32 cellular contexts compared by ENCODE assay signal in the genomic region with DNA sequence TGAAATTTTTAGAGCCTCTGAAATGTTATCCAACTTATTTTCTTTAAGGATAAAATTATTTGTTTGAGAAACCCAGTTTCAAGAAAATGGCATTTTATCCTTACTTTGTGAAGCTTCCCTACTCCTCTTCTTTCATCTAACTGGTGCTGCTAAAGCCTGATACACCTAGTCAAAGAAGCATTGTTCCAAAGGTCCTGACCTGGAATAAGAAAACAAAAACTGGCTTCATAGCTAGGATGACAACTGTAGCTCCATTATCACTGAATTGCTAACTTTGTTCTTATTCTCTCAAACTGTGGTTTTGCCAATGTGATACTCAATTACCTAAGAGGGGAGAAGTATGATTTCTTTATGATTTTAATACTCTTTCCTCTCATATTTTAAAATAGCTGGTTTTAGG.
"Had no signal": no experiment of that assay in that cellular context is flagged by ENCODE, and none has a peak within 500 bp of the region (broad histone marks: within the 10 kb centered on the region; RNA-seq: fewer than 3 reads in every experiment).

No MANE protein-coding gene starts in this region.

- H3K27me3 ChIP-seq: ascending aorta had no signal

- ATAC-seq: activated CD8-positive, alpha-beta T cell treated with anti-CD3 and anti-CD28 coated beads for 36 hours; activated naive CD8-positive, alpha-beta T cell treated with anti-CD3 and anti-CD28 coated beads, Interleukin-2, amount 50 U/mL, for 24 hours had no signal

- H3K27ac ChIP-seq: ascending aorta, VCaP had no signal

- H3K4me3 ChIP-seq: ascending aorta had no signal

- H3K9me3 ChIP-seq: ascending aorta had no signal

- H3K4me1 Mint-ChIP-seq: activated B cell treated with CpG ODN at 0.5 μM for 24 hours; activated CD4-positive, alpha-beta T cell treated with anti-CD3 and anti-CD28 coated beads, Interleukin-2, amount 10 ng/mL, durations not matched to agents 24 days and 14 days; activated naive CD4-positive, alpha-beta T cell treated with anti-CD3 and anti-CD28 coated beads, Interleukin-2, amount 10 ng/mL, durations not matched to agents 7 days and 5 days; activated naive CD4-positive, alpha-beta T cell treated with anti-CD3 and anti-CD28 coated beads, Interleukin-2, amount 50 U/mL, for 24 hours; activated naive CD8-positive, alpha-beta T cell treated with anti-CD3 and anti-CD28 coated beads, Interleukin-2, amount 10 ng/mL, durations not matched to agents 7 days and 5 days; activated naive CD8-positive, alpha-beta T cell treated with anti-CD3 and anti-CD28 coated beads, Interleukin-2, amount 50 U/mL, for 24 hours; brain had no signal

- H3K27me3 Mint-ChIP-seq: activated naive CD8-positive, alpha-beta T cell treated with anti-CD3 and anti-CD28 coated beads, Interleukin-2, amount 10 ng/mL, durations not matched to agents 7 days and 5 days; activated naive CD8-positive, alpha-beta T cell treated with anti-CD3 and anti-CD28 coated beads, Interleukin-2, amount 50 U/mL, for 24 hours; activated T-cell treated with anti-CD3 and anti-CD28 coated beads, Interleukin-2, amount 50 U/mL, for 24 hours; brain had no signal

- H3K9me3 Mint-ChIP-seq: activated CD4-positive, alpha-beta T cell treated with anti-CD3 and anti-CD28 coated beads, Interleukin-2, amount 10 ng/mL, durations not matched to agents 24 days and 14 days; activated naive CD4-positive, alpha-beta T cell treated with anti-CD3 and anti-CD28 coated beads, Interleukin-2, amount 50 U/mL, for 24 hours; activated naive CD8-positive, alpha-beta T cell treated with anti-CD3 and anti-CD28 coated beads, Interleukin-2, amount 50 U/mL, for 24 hours; activated T-cell treated with anti-CD3 and anti-CD28 coated beads, Interleukin-2, amount 50 U/mL, for 24 hours; activated T-helper 2 cell treated with anti-CD3 and anti-CD28 coated beads, Interferon-gamma antibody, Interleukin-2, Interleukin-4, amounts not matched to agents 10 μg/mL and 5 μg/mL and 100 μg/mL, durations not matched to agents 14 hours and 24 hours and 36 hours; T-helper 2 cell treated with Interferon-gamma antibody and Interleukin-4, amounts not matched to agents 5 μg/mL and 100 μg/mL, for 36 hours had no signal

- FAIRE-seq: TTC549 had no signal

- H3K4me3 Mint-ChIP-seq: activated B cell treated with CpG ODN at 0.5 μM for 24 hours; activated CD4-positive, alpha-beta memory T cell treated with anti-CD3 and anti-CD28 coated beads for 36 hours; activated CD4-positive, alpha-beta T cell treated with anti-CD3 and anti-CD28 coated beads, Interleukin-2, amount 10 ng/mL, durations not matched to agents 24 days and 14 days; activated CD8-positive, alpha-beta T cell treated with anti-CD3 and anti-CD28 coated beads for 36 hours; activated naive CD4-positive, alpha-beta T cell treated with anti-CD3 and anti-CD28 coated beads, Interleukin-2, amount 10 ng/mL, durations not matched to agents 7 days and 5 days; activated naive CD4-positive, alpha-beta T cell treated with anti-CD3 and anti-CD28 coated beads, Interleukin-2, amount 50 U/mL, for 24 hours; activated naive CD8-positive, alpha-beta T cell; activated naive CD8-positive, alpha-beta T cell treated with anti-CD3 and anti-CD28 coated beads, Interleukin-2, amount 10 ng/mL, durations not matched to agents 7 days and 5 days; activated naive CD8-positive, alpha-beta T cell treated with anti-CD3 and anti-CD28 coated beads, Interleukin-2, amount 50 U/mL, for 24 hours; activated T-cell treated with anti-CD3 and anti-CD28 coated beads, Interleukin-2, amount 50 U/mL, for 24 hours; brain; T-helper 1 cell treated with Interleukin-12 subunit alpha and Interleukin-12 subunit beta and Interleukin-4 antibody, amounts not matched to agents 30 μg/mL and 1 μg/mL, for 36 hours; T-helper 2 cell treated with Interferon-gamma antibody and Interleukin-4, amounts not matched to agents 5 μg/mL and 100 μg/mL, for 36 hours had no signal

- DNase-seq: activated B cell treated with CpG ODN at 0.5 μM for 24 hours; activated CD4-positive, alpha-beta memory T cell treated with anti-CD3 and anti-CD28 coated beads for 36 hours; activated CD4-positive, alpha-beta T cell treated with anti-CD3 and anti-CD28 coated beads for 4 hours; activated CD4-positive, alpha-beta T cell treated with anti-CD3 and anti-CD28 coated beads, Interleukin-2, amount 50 U/mL, for 1 hour; activated CD4-positive, alpha-beta T cell treated with anti-CD3 and anti-CD28 coated beads, Interleukin-2, amount 50 U/mL, for 4 hours; activated CD4-positive, CD25-positive, alpha-beta regulatory T cell treated with anti-CD3 and anti-CD28 coated beads, Interleukin-2, amount 50 U/mL, for 72 hours; activated CD8-positive, alpha-beta memory T cell treated with anti-CD3 and anti-CD28 coated beads, Interleukin-2, amount 50 U/mL, for 48 hours; activated CD8-positive, alpha-beta T cell treated with anti-CD3 and anti-CD28 coated beads for 36 hours; activated effector memory CD4-positive, alpha-beta T cell treated with Interleukin-2 at 50 U/mL for 16 hours; activated gamma-delta T cell; activated naive CD4-positive, alpha-beta T cell treated with anti-CD3 and anti-CD28 coated beads, Interleukin-2, amount 10 ng/mL, durations not matched to agents 7 days and 5 days; activated naive CD4-positive, alpha-beta T cell treated with Interleukin-2 at 50 U/mL for 16 hours; activated naive CD8-positive, alpha-beta T cell treated with anti-CD3 and anti-CD28 coated beads, Interleukin-2, amount 10 ng/mL, durations not matched to agents 7 days and 5 days; activated naive CD8-positive, alpha-beta T cell treated with anti-CD3 and anti-CD28 coated beads, Interleukin-2, amount 50 U/mL, for 24 hours; activated T-cell treated with anti-CD3 and anti-CD28 coated beads, Interleukin-2, amount 50 U/mL, for 24 hours; activated T-cell treated with anti-CD3 and anti-CD28 coated beads, Interleukin-2, amount 50 U/mL, for 48 hours; amygdala; anterior cingulate cortex; central memory CD4-positive, alpha-beta T cell; T-helper 1 cell; T-helper 2 cell; T-helper 9 cell had no signal

- H3K4me1 ChIP-seq: ascending aorta had no signal

- H3K36me3 Mint-ChIP-seq: activated CD4-positive, alpha-beta memory T cell treated with anti-CD3 and anti-CD28 coated beads for 36 hours; activated naive CD4-positive, alpha-beta T cell treated with anti-CD3 and anti-CD28 coated beads, Interleukin-2, amount 10 ng/mL, durations not matched to agents 7 days and 5 days; activated naive CD4-positive, alpha-beta T cell treated with anti-CD3 and anti-CD28 coated beads, Interleukin-2, amount 50 U/mL, for 24 hours; activated naive CD8-positive, alpha-beta T cell; activated naive CD8-positive, alpha-beta T cell treated with anti-CD3 and anti-CD28 coated beads, Interleukin-2, amount 10 ng/mL, durations not matched to agents 7 days and 5 days; brain had no signal

- H3K36me3 ChIP-seq: ascending aorta had no signal

- H3K27ac Mint-ChIP-seq: activated B cell treated with CpG ODN at 0.5 μM for 24 hours; activated CD4-positive, alpha-beta memory T cell treated with anti-CD3 and anti-CD28 coated beads for 36 hours; activated CD4-positive, alpha-beta T cell treated with anti-CD3 and anti-CD28 coated beads, Interleukin-2, amount 10 ng/mL, durations not matched to agents 24 days and 14 days; activated CD8-positive, alpha-beta T cell treated with anti-CD3 and anti-CD28 coated beads for 36 hours; activated naive CD4-positive, alpha-beta T cell treated with anti-CD3 and anti-CD28 coated beads, Interleukin-2, amount 10 ng/mL, durations not matched to agents 7 days and 5 days; activated naive CD4-positive, alpha-beta T cell treated with anti-CD3 and anti-CD28 coated beads, Interleukin-2, amount 50 U/mL, for 24 hours; activated naive CD8-positive, alpha-beta T cell; activated naive CD8-positive, alpha-beta T cell treated with anti-CD3 and anti-CD28 coated beads, Interleukin-2, amount 10 ng/mL, durations not matched to agents 7 days and 5 days; activated naive CD8-positive, alpha-beta T cell treated with anti-CD3 and anti-CD28 coated beads, Interleukin-2, amount 50 U/mL, for 24 hours; activated T-cell treated with anti-CD3 and anti-CD28 coated beads, Interleukin-2, amount 50 U/mL, for 24 hours; activated T-helper 2 cell treated with anti-CD3 and anti-CD28 coated beads, Interferon-gamma antibody, Interleukin-2, Interleukin-4, amounts not matched to agents 10 μg/mL and 5 μg/mL and 100 μg/mL, durations not matched to agents 14 hours and 24 hours and 36 hours; brain; T-helper 1 cell treated with Interleukin-12 subunit alpha and Interleukin-12 subunit beta and Interleukin-4 antibody, amounts not matched to agents 30 μg/mL and 1 μg/mL, for 36 hours; T-helper 2 cell treated with Interferon-gamma antibody and Interleukin-4, amounts not matched to agents 5 μg/mL and 100 μg/mL, for 36 hours had no signal
